In the genomic region with DNA sequence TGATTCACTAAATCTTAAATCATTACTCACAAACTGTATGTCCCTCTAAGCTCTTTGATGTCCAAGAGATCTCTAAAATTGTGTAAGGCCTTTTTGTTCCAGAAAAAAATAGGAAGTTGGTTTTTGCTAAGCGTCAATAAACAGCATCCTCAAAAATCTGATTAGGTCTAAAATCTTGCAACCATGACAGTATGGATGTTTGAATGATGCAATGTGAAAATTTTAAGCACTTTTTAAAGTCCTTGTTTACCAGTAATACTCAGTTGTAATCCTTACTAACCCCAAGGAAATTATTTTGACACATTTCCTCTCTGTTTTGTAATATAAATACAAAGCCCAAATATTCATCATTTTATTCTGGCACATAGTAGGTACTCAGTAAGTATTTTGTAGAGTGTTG, we compare ENCODE assay signal across 2 cellular contexts.
TF ChIP-seq lines count a peak whose summit lies in the region.

No MANE protein-coding gene starts in this region.

TF ChIP-seq in HCT116, 20 proteins besides CTCF, POLR2A, EP300 and RAD21:
- TF ChIP-seq SP1 (IDR thresholded peaks at IDR 0.05; ENCODE audit: low read depth) (no peak), POLR2AphosphoS5 (IDR thresholded peaks at IDR 0.05; ENCODE audit: low read depth, low read length) (no peak), CEBPB (IDR thresholded peaks at IDR 0.05; ENCODE audit: low read depth) (no peak), EZH2phosphoT487 (IDR thresholded peaks at IDR 0.05; ENCODE audit: borderline replicate concordance) (no peak), ZNF274 (IDR thresholded peaks at IDR 0.05; ENCODE audit: low read depth, low read length) (no peak), CBX3 (IDR thresholded peaks at IDR 0.05; ENCODE audit: low read depth) (no peak), TCF7L2 (IDR thresholded peaks at IDR 0.05; ENCODE audit: borderline replicate concordance, extremely low read depth, insufficient read depth, insufficient read length) (no peak), YY1 (IDR thresholded peaks at IDR 0.05; ENCODE audit: extremely low read depth, insufficient replicate concordance, low read depth, low read length) (no peak), SRF (IDR thresholded peaks at IDR 0.05; ENCODE audit: low read depth) (no peak)
- TF ChIP-seq, protein P1, sequence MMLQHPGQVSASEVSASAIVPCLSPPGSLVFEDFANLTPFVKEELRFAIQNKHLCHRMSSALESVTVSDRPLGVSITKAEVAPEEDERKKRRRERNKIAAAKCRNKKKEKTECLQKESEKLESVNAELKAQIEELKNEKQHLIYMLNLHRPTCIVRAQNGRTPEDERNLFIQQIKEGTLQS (IDR thresholded peaks at IDR 0.05), result no peak
- TF ChIP-seq, protein P2, sequence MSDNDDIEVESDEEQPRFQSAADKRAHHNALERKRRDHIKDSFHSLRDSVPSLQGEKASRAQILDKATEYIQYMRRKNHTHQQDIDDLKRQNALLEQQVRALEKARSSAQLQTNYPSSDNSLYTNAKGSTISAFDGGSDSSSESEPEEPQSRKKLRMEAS (IDR thresholded peaks at IDR 0.05), result no peak
- TF ChIP-seq, protein P3, sequence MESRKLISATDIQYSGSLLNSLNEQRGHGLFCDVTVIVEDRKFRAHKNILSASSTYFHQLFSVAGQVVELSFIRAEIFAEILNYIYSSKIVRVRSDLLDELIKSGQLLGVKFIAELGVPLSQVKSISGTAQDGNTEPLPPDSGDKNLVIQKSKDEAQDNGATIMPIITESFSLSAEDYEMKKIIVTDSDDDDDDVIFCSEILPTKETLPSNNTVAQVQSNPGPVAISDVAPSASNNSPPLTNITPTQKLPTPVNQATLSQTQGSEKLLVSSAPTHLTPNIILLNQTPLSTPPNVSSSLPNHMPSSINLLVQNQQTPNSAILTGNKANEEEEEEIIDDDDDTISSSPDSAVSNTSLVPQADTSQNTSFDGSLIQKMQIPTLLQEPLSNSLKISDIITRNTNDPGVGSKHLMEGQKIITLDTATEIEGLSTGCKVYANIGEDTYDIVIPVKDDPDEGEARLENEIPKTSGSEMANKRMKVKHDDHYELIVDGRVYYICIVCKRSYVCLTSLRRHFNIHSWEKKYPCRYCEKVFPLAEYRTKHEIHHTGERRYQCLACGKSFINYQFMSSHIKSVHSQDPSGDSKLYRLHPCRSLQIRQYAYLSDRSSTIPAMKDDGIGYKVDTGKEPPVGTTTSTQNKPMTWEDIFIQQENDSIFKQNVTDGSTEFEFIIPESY (IDR thresholded peaks at IDR 0.05; ENCODE audit: extremely low read depth, insufficient replicate concordance, low read length), result no peak

TF ChIP-seq in endothelial cell of umbilical vein, 7 proteins besides CTCF, POLR2A, EP300 and RAD21:
- TF ChIP-seq GATA2 (IDR thresholded peaks at IDR 0.05; ENCODE audit: insufficient read depth, insufficient read length, low read depth, low read length) (no peak), JUN (IDR thresholded peaks at IDR 0.05; ENCODE audit: borderline replicate concordance, insufficient read depth, insufficient read length, low read depth) (no peak), POLR2AphosphoS5 (IDR thresholded peaks at IDR 0.05; ENCODE audit: insufficient read depth, low read depth, low read length) (no peak)
- TF ChIP-seq, protein P2 (IDR thresholded peaks at IDR 0.05; ENCODE audit: insufficient read depth, insufficient read length), result no peak
TF ChIP-seq in endothelial cell of umbilical vein: peak in this region for 0.
